ENCODE assay signal across 1 cellular context in genomic region chr20:58702859-58703648, GRCh38.
TF ChIP-seq lines count a peak whose summit lies in the region.

No MANE protein-coding gene starts in this region.

TF ChIP-seq in endothelial cell of umbilical vein, 7 proteins besides CTCF, POLR2A, EP300 and RAD21:
- TF ChIP-seq EZH2 (IDR thresholded peaks at IDR 0.05; ENCODE audit: borderline replicate concordance, low read depth, low read length, severe bottlenecking) (no peak), GATA2 (IDR thresholded peaks at IDR 0.05; ENCODE audit: insufficient read depth, insufficient read length, low read depth, low read length) (no peak)
